Comparison of ENCODE assay signal across 8 cellular contexts in the genomic region with DNA sequence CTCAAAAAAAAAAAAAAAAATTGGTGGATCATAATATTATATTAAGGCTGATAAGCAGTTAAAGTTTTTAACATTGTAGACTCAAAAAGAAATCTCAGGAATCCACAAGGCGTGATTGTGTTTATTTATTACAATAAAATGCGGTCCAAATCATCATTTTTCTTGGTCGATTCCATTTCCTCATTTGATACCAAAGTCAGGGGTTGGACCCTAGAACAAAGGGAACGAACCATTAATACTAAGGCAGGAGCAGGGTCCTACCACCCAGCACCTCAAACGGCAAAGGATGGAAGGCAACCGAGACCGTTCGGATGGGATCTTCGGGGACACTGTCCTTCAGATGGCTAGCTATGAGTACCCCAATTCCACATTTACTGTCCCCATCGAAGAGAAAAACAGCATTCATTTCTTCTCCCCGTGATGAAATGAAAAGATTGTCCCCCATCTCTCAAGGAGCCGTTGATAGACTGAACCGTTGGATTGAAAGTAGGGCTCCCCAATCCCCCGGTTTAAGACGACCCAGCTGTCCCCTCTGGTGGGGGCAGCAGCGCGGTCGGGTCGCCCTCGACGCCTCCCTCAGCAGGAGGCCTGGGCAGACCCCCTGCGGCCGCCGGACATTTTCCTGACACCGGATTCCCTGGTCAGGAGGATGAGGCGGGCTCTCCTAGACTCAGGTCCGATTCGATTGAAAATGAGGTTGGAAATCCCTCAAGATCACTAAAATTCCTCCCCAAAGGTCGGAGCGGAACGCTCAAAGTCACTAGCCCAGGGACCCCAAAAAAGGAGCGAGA. TPM values are rescaled to one million over a fixed set of nuclear protein-coding genes. Genes with fewer than 3 reads are reported as not detected.
DNase-seq lines count a peak whose midpoint lies in the region; ATAC-seq and TF ChIP-seq lines count a peak whose summit lies in the region.

No MANE protein-coding gene starts in this region.

- intact Hi-C loops in ascending aorta (cut with DNase I), result no loop called here

- H3K27me3 ChIP-seq in DOHH2 (ENCODE audit: control insufficient read depth, low read length) (no peaks in the 10 kb centered on the region), ascending aorta (no peaks in the 10 kb centered on the region), kidney epithelial cell (ENCODE audit: control insufficient read depth, insufficient read depth, low read length) (no peaks in the 10 kb centered on the region), stomach smooth muscle (ENCODE audit: control insufficient read depth in 1 of 2, insufficient read depth in 2 of 2, low read length in 2 of 2) (no peaks in the 10 kb centered on the region)

- no peaks in the 10 kb centered on the region for H3K9me2 ChIP-seq in DOHH2 (replicated peaks; ENCODE audit: control insufficient read depth, low read length)

- H3K79me2 ChIP-seq in DOHH2 (ENCODE audit: control insufficient read depth, low read length), result peaks cover 19% of the 10 kb centered on the region

- H3F3A ChIP-seq in DOHH2 (ENCODE audit: control insufficient read depth, insufficient read depth), result peaks cover 18% of the 10 kb centered on the region

- DNase-seq in ascending aorta (ENCODE audit: low spot score in 2 of 2) (no peak), kidney epithelial cell (ENCODE audit: low read depth) (no peak), NOMO-1 treated with DMSO at 0.1 percent for 48 hours (lab: John Stamatoyannopoulos, UW; ENCODE audit: unreplicated experiment) (no peak)

- H4K20me1 ChIP-seq in DOHH2 (ENCODE audit: control insufficient read depth, insufficient read depth, low read depth, low read length), result no peaks in the 10 kb centered on the region

- peak overlapping the region; percentile 72 to 76 for H3K9ac ChIP-seq in stomach smooth muscle (ENCODE audit: low read length in 2 of 2)

- H3K4me1 ChIP-seq in DOHH2 (ENCODE audit: control insufficient read depth, low read length), result peaks cover 28% of the 10 kb centered on the region
- H3K4me1 ChIP-seq in ascending aorta, result peaks cover 4 to 35% of the 10 kb centered on the region in 2 donors
- H3K4me1 ChIP-seq in stomach smooth muscle (ENCODE audit: control insufficient read depth, insufficient read depth, low read length), result peaks cover 13% of the 10 kb centered on the region

- peaks cover 26% of the 10 kb centered on the region for H3K36me3 ChIP-seq in DOHH2 (ENCODE audit: control insufficient read depth, low read length)
- no peaks in the 10 kb centered on the region for H3K36me3 ChIP-seq in ascending aorta
- H3K36me3 ChIP-seq in kidney epithelial cell (ENCODE audit: control insufficient read depth, insufficient read depth, low read length), result no peaks in the 10 kb centered on the region
- H3K36me3 ChIP-seq in stomach smooth muscle (ENCODE audit: control insufficient read depth in 2 of 2, insufficient read depth in 2 of 2, low read length in 2 of 2), result no peaks in the 10 kb centered on the region

- no peak for TF ChIP-seq CTCF in DOHH2 (IDR thresholded peaks at IDR 0.05; ENCODE audit: low read depth, low read length, poor library complexity, severe bottlenecking)
- TF ChIP-seq CTCF in ascending aorta (IDR thresholded peaks at IDR 0.05), result no peak
- TF ChIP-seq CTCF in kidney epithelial cell (IDR thresholded peaks at IDR 0.05; ENCODE audit: insufficient read depth, low read length, poor library complexity, severe bottlenecking), result no peak

- H3K9me3 ChIP-seq in DOHH2 (ENCODE audit: control insufficient read depth, insufficient read depth, low read length), result no peaks in the 10 kb centered on the region
- no peaks in the 10 kb centered on the region for H3K9me3 ChIP-seq in ascending aorta
- H3K9me3 ChIP-seq in stomach smooth muscle (ENCODE audit: control insufficient read depth in 2 of 2, low read length in 2 of 2), result no peaks in the 10 kb centered on the region

- ATAC-seq in HG02798 (IDR thresholded peaks at IDR 0.05; ENCODE audit: poor library complexity, unreplicated experiment), result peak; percentile 3
- ATAC-seq in GM21526 (IDR thresholded peaks at IDR 0.05; ENCODE audit: low FRiP score, unreplicated experiment), result no peak
- ATAC-seq in HG03457 (IDR thresholded peaks at IDR 0.05; ENCODE audit: unreplicated experiment), result no peak

- H3K4me3 ChIP-seq in DOHH2 (ENCODE audit: low read length), result peak overlapping the region; percentile 99
- H3K4me3 ChIP-seq in ascending aorta, result peak overlapping the region; percentile 67 to 80
- peak overlapping the region; percentile 46 for H3K4me3 ChIP-seq in kidney epithelial cell (ENCODE audit: low read depth, low read length)
- peak overlapping the region; percentile 71 to 75 for H3K4me3 ChIP-seq in stomach smooth muscle (ENCODE audit: low read length in 2 of 2)

- peak overlapping the region; percentile 99 for H3K4me2 ChIP-seq in DOHH2 (ENCODE audit: low read length)

- H3K27ac ChIP-seq in DOHH2 (ENCODE audit: low read depth, low read length) (peak overlapping the region; percentile 80), ascending aorta (peak overlapping the region; percentile 91 to 95), stomach smooth muscle (ENCODE audit: low read length) (peak overlapping the region; percentile 37)

RNA-seq across cellular contexts. Expression of a gene that starts 0.6 kb away (rescaled TPM):
- total RNA-seq in ascending aorta (not detected), kidney epithelial cell (0.75 and 1.5 TPM in 2 replicates)

Comparison
In these comparisons a context has a peak if more than half of its experiments do, and no peak if none do; other contexts are left out.
1. H3K27ac ChIP-seq: peak in every context shown above with its lines; median percentile 93 in ascending aorta; 80 in DOHH2; 37 in stomach smooth muscle.
2. H3K4me3 ChIP-seq: peak in every context shown above with its lines; median percentile 99 in DOHH2; 74 in ascending aorta; 73 in stomach smooth muscle; 46 in kidney epithelial cell.